In genomic region chr12:64107776-64108175, GRCh38 we compare ENCODE assay signal across 9 cellular contexts.
"Had no signal": no experiment of that assay in that cellular context is flagged by ENCODE, and none has a peak within 500 bp of the region (broad histone marks: within the 10 kb centered on the region; RNA-seq: fewer than 3 reads in every experiment).

No MANE protein-coding gene starts in this region.

- H3K4me3 ChIP-seq: GM23248, HAP-1 had no signal

- H3K36me3 ChIP-seq: HAP-1 had no signal

- ATAC-seq: HCT116 had no signal

- H3K4me2 ChIP-seq: KMS-11 had no signal

- FAIRE-seq: HTR-8/SVneo had no signal

- H3K27ac ChIP-seq: GM23248, KMS-11 had no signal

- H2AFZ ChIP-seq: GM23248 had no signal

- DNase-seq: GM23248, GOT3, H7, HFFc6, KBM-7 had no signal

- H3K9ac ChIP-seq: GM23248, KMS-11 had no signal

- H3K9me3 ChIP-seq: HAP-1 had no signal
